ENCODE assay signal across 8 cellular contexts in the genomic region with DNA sequence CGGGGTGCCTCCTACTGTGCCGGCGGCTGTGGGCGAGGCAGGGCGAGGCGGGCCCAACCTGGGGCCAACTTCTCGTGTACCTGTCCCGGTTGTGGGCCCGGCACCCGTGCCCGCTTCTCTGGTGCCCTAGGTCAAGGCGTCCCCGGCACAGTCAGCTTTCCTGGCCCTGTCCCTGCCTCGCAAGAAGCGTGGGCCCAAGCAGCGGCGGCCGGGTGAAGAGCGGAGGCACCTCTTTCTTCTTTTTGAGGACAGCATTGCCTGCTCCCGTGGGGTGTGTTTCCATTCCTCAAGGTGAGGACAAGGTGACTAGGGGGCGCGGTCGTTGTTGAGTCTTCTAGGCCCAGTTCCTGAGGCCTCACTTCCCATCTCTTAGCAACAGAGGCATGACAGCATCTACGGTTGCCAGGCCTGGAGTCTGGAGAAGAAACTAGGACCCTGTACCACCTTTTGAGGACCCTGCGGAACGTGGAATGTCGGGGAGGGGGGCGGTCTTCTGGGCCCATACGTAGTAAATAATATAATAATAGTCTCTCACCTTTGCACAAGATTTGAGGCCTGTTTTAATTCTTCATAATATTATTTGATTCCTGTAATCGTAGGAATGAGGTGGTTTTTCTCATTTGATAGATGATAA. TPM values are rescaled to one million over a fixed set of nuclear protein-coding genes. Genes with fewer than 3 reads are reported as not detected.
DNase-seq lines count a peak whose midpoint lies in the region; ATAC-seq, FAIRE-seq and TF ChIP-seq lines count a peak whose summit lies in the region.

No MANE protein-coding gene starts in this region.

- TF ChIP-seq RAD21 in H1 (IDR thresholded peaks at IDR 0.05 in 1 of 2, conservative IDR thresholded peaks at IDR 0.05 in 1 of 2; ENCODE audit: low read depth in 2 of 2, low read length in 2 of 2) = no peak

- CTCF ChIA-PET in H1 (lab: Charles Lee; ENCODE audit: partially characterized antibody) = interaction anchor here (0.6 to 8.3 kb wide), 17 partner anchors 9 to 66 kb away, joined by 3 to 57 read pairs (median 3); no protein-coding TSS in a partner anchor

- peaks cover 6% of the 10 kb centered on the region for H3K23me2 ChIP-seq in H1 (ENCODE audit: low read depth, low read length)

- peak overlapping the region; percentile 98 for H3K27ac ChIP-seq in H1 (ENCODE audit: low read depth, low read length)

- H4K20me1 ChIP-seq in H1 (replicated peaks in 1 of 2; ENCODE audit: control insufficient read depth in 1 of 2, insufficient read depth in 2 of 2, low read length in 2 of 2) = peaks cover 0 to 8% of the 10 kb centered on the region in 2 experiments

- no peak for TF ChIP-seq EP300 in H1 (IDR thresholded peaks at IDR 0.05; ENCODE audit: borderline replicate concordance in 1 of 2, low read depth in 2 of 2, low read length in 2 of 2)

- H3K23ac ChIP-seq in H1 (ENCODE audit: insufficient read length) = no peak overlapping the region

- H3K9me3 Mint-ChIP-seq in naive B cell = no peaks in the 10 kb centered on the region

- peak; percentile 7 for ATAC-seq in HG02610 (IDR thresholded peaks at IDR 0.05; ENCODE audit: unreplicated experiment)
- ATAC-seq in naive B cell (ENCODE audit: low read depth in 2 of 2) = peak in 1 of 2 donors; percentile 9

- WGBS in H1 (ENCODE audit: extremely low coverage in 1 of 2, insufficient coverage in 1 of 2, insufficient read length in 1 of 2, insufficient replicate concordance in 2 of 2, low coverage in 1 of 2, low lambda C conversion rate in 2 of 2, missing lambda C conversion rate in 1 of 2), 2 experiments = 2% methylated on average over 27 of the region's 30 CpGs; no CpG with 5 or more reads in 1 of the 2 experiments

- H3K9ac ChIP-seq in H1 (replicated peaks in 1 of 4; ENCODE audit: extremely low read depth in 1 of 4, low read depth in 3 of 4, low read length in 3 of 4) = peak overlapping the region; percentile 75 to 95 (median 86)

- peaks cover 9% of the 10 kb centered on the region; the same call in 1 of the 2 replicates for H3K79me1 ChIP-seq in H1 (ENCODE audit: low read depth, low read length)

- H2BK12ac ChIP-seq in H1 (ENCODE audit: low read depth, low read length) = no peak overlapping the region

- peak overlapping the region; percentile 33 for H3K56ac ChIP-seq in H1 (replicated peaks; ENCODE audit: insufficient read length, low read depth, low read length)

- H3K4me3 ChIP-seq in H1 (ENCODE audit: extremely low read depth in 1 of 4, insufficient read depth in 2 of 4, low read depth in 3 of 4, low read length in 4 of 4) = peak overlapping the region; percentile 74 to 93 (median 80)

- H4K5ac ChIP-seq in H1 (ENCODE audit: insufficient read length, low read depth, low read length) = peak overlapping the region; percentile 30

- no peak overlapping the region for H2BK15ac ChIP-seq in H1 (ENCODE audit: low read length)

- H4K91ac ChIP-seq in H1 (replicated peaks; ENCODE audit: insufficient read length, low read length) = peak overlapping the region; percentile 86

- H2BK120ac ChIP-seq in H1 (replicated peaks; ENCODE audit: low read depth, low read length) = no peak overlapping the region

- peaks cover 0 to 9% (median 7%) of the 10 kb centered on the region in 4 experiments; a peak in 4 of 7 replicates for H3K4me1 ChIP-seq in H1 (replicated peaks in 1 of 4; ENCODE audit: control insufficient read depth in 3 of 4, insufficient read depth in 4 of 4, low read length in 3 of 4)

- POLR2A ChIA-PET in H1 (lab: Charles Lee; ENCODE audit: partially characterized antibody) = interaction anchor here (0.6 to 30.6 kb wide), 28 partner anchors 1 to 188 kb away, joined by 3 to 887 read pairs (median 5); partner anchors contain the start of genes ACO2, PHF5A, TEF and TOB2

- H3K4me1 Mint-ChIP-seq in naive B cell = peaks cover 39 to 52% (median 48%) of the 10 kb centered on the region in 3 donors

- no peak overlapping the region for H3K18ac ChIP-seq in H1 (ENCODE audit: extremely low read depth, low read length)

- TF ChIP-seq POLR2A in H1 (IDR thresholded peaks at IDR 0.05; ENCODE audit: control extremely low read depth in 1 of 2, low read depth in 2 of 2, low read length in 2 of 2) = peak in 1 of 2 experiments; percentile 35; a peak in 1 of 3 replicates

- H2BK20ac ChIP-seq in H1 (ENCODE audit: low read length) = 0 out of 2 replicates have a peak overlapping the region, but pooled peaks have one; percentile 34

- DNase-seq in DMS 273 (lab: John Stamatoyannopoulos, UW; ENCODE audit: unreplicated experiment) = peak; percentile 49
- no peak for DNase-seq in DMS 273 treated with DMSO at 0.1 percent for 48 hours (lab: John Stamatoyannopoulos, UW)
- DNase-seq in RPMI8226 = peak; percentile 61
- DNase-seq in H1 (ENCODE audit: low read depth in 1 of 2, low spot score in 2 of 2) = no peak
- DNase-seq in naive B cell = no peak
- no peak for DNase-seq in DMS114 treated with DMSO at 0.1 percent for 48 hours (lab: John Stamatoyannopoulos, UW; ENCODE audit: unreplicated experiment)
- no peak for DNase-seq in NCI-H510A treated with DMSO at 0.1 percent for 48 hours (lab: John Stamatoyannopoulos, UW)

- no peaks in the 10 kb centered on the region for H3K27me3 ChIP-seq in H1 (replicated peaks in 1 of 4; ENCODE audit: control insufficient read depth in 3 of 4, extremely low read depth in 1 of 4, insufficient read depth in 3 of 4, low read length in 3 of 4)

- peak overlapping the region; percentile 35 to 79 for H3K4me2 ChIP-seq in H1 (ENCODE audit: insufficient read depth in 1 of 2, low read depth in 2 of 2, low read length in 2 of 2)

- H2AK5ac ChIP-seq in H1 (ENCODE audit: low read depth, low read length) = no peak overlapping the region

- peak overlapping the region; percentile 98 to 100 (median 100) for H3K27ac Mint-ChIP-seq in naive B cell

- H3K14ac ChIP-seq in H1 (ENCODE audit: insufficient read length) = no peak overlapping the region

- peak overlapping the region; percentile 98 for H4K8ac ChIP-seq in H1 (ENCODE audit: extremely low read depth, insufficient read depth, low read length)

- peaks cover 19 to 34% (median 29%) of the 10 kb centered on the region in 4 experiments for H3K36me3 ChIP-seq in H1 (ENCODE audit: control insufficient read depth in 2 of 4, insufficient read depth in 4 of 4, low read length in 3 of 4)

- H2AFZ ChIP-seq in H1 (ENCODE audit: low read length) = no peak overlapping the region

- H3K9me3 ChIP-seq in H1 (ENCODE audit: insufficient read depth in 2 of 2, low read depth in 1 of 2, low read length in 1 of 2) = no peaks in the 10 kb centered on the region

- no peak for FAIRE-seq in H1 (lab: Jason Lieb, UNC)

- H3K4ac ChIP-seq in H1 (replicated peaks; ENCODE audit: insufficient read length, low read depth, low read length) = no peak overlapping the region

- H3K27me3 Mint-ChIP-seq in naive B cell = no peaks in the 10 kb centered on the region

- peak overlapping the region; percentile 88 to 98 (median 94) for H3K4me3 Mint-ChIP-seq in naive B cell

- peak overlapping the region; percentile 99 for H2BK5ac ChIP-seq in H1 (ENCODE audit: low read depth, low read length)

- H3K36me3 Mint-ChIP-seq in naive B cell = peaks cover 5 to 16% of the 10 kb centered on the region in 2 donors

- H3K79me2 ChIP-seq in H1 (ENCODE audit: control insufficient read depth in 1 of 2, insufficient read depth in 2 of 2, low read length in 2 of 2) = peaks cover 16 to 78% of the 10 kb centered on the region in 2 experiments

- 0 out of 4 replicates have a peak, but pooled peaks of 1 of the 3 experiments have one; percentile 12 for TF ChIP-seq CTCF in H1 (IDR thresholded peaks at IDR 0.05; ENCODE audit: control extremely low read depth in 1 of 3, insufficient read depth in 1 of 3, low read depth in 1 of 3, low read length in 3 of 3)

TF ChIP-seq in H1, 55 proteins besides CTCF, POLR2A, EP300 and RAD21 (continues in another document):
- TF ChIP-seq CREB1 (IDR thresholded peaks at IDR 0.05) = no peak
- no peak for TF ChIP-seq TEAD4 (IDR thresholded peaks at IDR 0.05; ENCODE audit: low read depth, low read length)
- peak in 1 of 2 experiments; percentile 90; a peak in 1 of 4 replicates for TF ChIP-seq HDAC2 (IDR thresholded peaks at IDR 0.05; ENCODE audit: borderline replicate concordance in 1 of 2, low read depth in 2 of 2, low read length in 2 of 2)
- no peak for TF ChIP-seq MAFK (IDR thresholded peaks at IDR 0.05; ENCODE audit: low read depth, low read length)

RNA-seq across cellular contexts. Expression of gene ACO2, which starts 0.4 kb away (rescaled TPM):
- total RNA-seq in H1 (2021; fragmentation: NEBNext Ultra II Directional; extraction: Animal tissue kit (Norgen Biotek cat#: 25700)) = 72.4 and 75.4 TPM in 2 replicates
- polyA plus RNA-seq in H1 (2011; rRNA removed) = 52.8 and 74.1 TPM in 2 replicates
- 36.2 TPM for polyA plus RNA-seq in H1 (2011; cell fraction: cytosol; rRNA removed)
- polyA plus RNA-seq in H1 (2011; cell fraction: nucleus; rRNA removed) = 102 TPM
- polyA plus RNA-seq in H1 (2012, experiment 1 of 2) = 54.7 to 79.7 TPM (median 75.7 TPM) in 4 replicates
- 75.0 TPM for polyA plus RNA-seq in H1 (2012, experiment 2 of 2)
- polyA plus RNA-seq in H1 (2013, experiment 1 of 2) = 62.2 TPM
- polyA plus RNA-seq in H1 (2013, experiment 2 of 2) = 53.8 TPM
- 33.8 and 43.9 TPM in 2 replicates for polyA minus RNA-seq in H1 (2011; rRNA and poly(A)+ RNA removed)
- polyA minus RNA-seq in H1 (2011; cell fraction: cytosol; rRNA and poly(A)+ RNA removed) = 27.0 TPM
- 42.1 TPM for polyA minus RNA-seq in H1 (2011; cell fraction: nucleus; rRNA and poly(A)+ RNA removed)
- 100 to 1,000 TPM in 3 of 6 donors, 10 to 100 TPM in 3; 88.9 to 124 (median 106) TPM for polyA plus RNA-seq in naive B cell (ENCODE audit: low read depth in 6 of 6)

RNA-seq across cellular contexts. Expression of gene PHF5A, which starts 0.8 kb away (rescaled TPM):
- total RNA-seq in H1 (2021; fragmentation: NEBNext Ultra II Directional; extraction: Animal tissue kit (Norgen Biotek cat#: 25700)) = 109 and 135 TPM in 2 replicates
- polyA plus RNA-seq in H1 (2011; rRNA removed) (96.7 and 119 TPM in 2 replicates), naive B cell (ENCODE audit: low read depth in 6 of 6) (10 to 100 TPM; 20.5 to 34.2 (median 26.7) TPM)
- 134 TPM for polyA plus RNA-seq in H1 (2011; cell fraction: cytosol; rRNA removed)
- 46.8 TPM for polyA plus RNA-seq in H1 (2011; cell fraction: nucleus; rRNA removed)
- polyA plus RNA-seq in H1 (2012, experiment 1 of 2) = 104 to 127 TPM (median 122 TPM) in 4 replicates
- polyA plus RNA-seq in H1 (2012, experiment 2 of 2) = 152 TPM
- 72.0 TPM for polyA plus RNA-seq in H1 (2013, experiment 1 of 2)
- polyA plus RNA-seq in H1 (2013, experiment 2 of 2) = 66.9 TPM
- polyA minus RNA-seq in H1 (2011; rRNA and poly(A)+ RNA removed) = 48.6 and 53.7 TPM in 2 replicates
- polyA minus RNA-seq in H1 (2011; cell fraction: cytosol; rRNA and poly(A)+ RNA removed) = 24.6 TPM
- polyA minus RNA-seq in H1 (2011; cell fraction: nucleus; rRNA and poly(A)+ RNA removed) = 29.1 TPM

RNA-seq across cellular contexts. Expression of gene TOB2, which starts 22.7 kb away (rescaled TPM):
- total RNA-seq in H1 (2021; fragmentation: NEBNext Ultra II Directional; extraction: Animal tissue kit (Norgen Biotek cat#: 25700)) = 52.8 and 54.1 TPM in 2 replicates
- polyA plus RNA-seq in H1 (2011; rRNA removed) = 27.0 and 37.5 TPM in 2 replicates
- polyA plus RNA-seq in H1 (2011; cell fraction: cytosol; rRNA removed) = 17.4 TPM
- 22.6 TPM for polyA plus RNA-seq in H1 (2011; cell fraction: nucleus; rRNA removed)
- 30.2 to 35.8 TPM (median 33.5 TPM) in 4 replicates for polyA plus RNA-seq in H1 (2012, experiment 1 of 2)
- 39.6 TPM for polyA plus RNA-seq in H1 (2012, experiment 2 of 2)
- polyA plus RNA-seq in H1 (2013, experiment 1 of 2) = 27.4 TPM
- polyA plus RNA-seq in H1 (2013, experiment 2 of 2) = 28.2 TPM
- 20.4 and 28.3 TPM in 2 replicates for polyA minus RNA-seq in H1 (2011; rRNA and poly(A)+ RNA removed)
- polyA minus RNA-seq in H1 (2011; cell fraction: cytosol; rRNA and poly(A)+ RNA removed) = 20.0 TPM
- 12.7 TPM for polyA minus RNA-seq in H1 (2011; cell fraction: nucleus; rRNA and poly(A)+ RNA removed)
- 10 to 100 TPM; 14.0 to 24.0 (median 22.2) TPM for polyA plus RNA-seq in naive B cell (ENCODE audit: low read depth in 6 of 6)

Comparison
In these comparisons a context has a peak if more than half of its experiments do, and no peak if none do; other contexts are left out.
1. DNase-seq: peak in DMS 273 (single experiment) and RPMI8226 (single experiment); none in DMS 273 treated with DMSO at 0.1 percent for 48 hours (single experiment), H1 (0 of 2), naive B cell (single experiment), DMS114 treated with DMSO at 0.1 percent for 48 hours (single experiment) and NCI-H510A treated with DMSO at 0.1 percent for 48 hours (single experiment).